Comparison of ENCODE assay signal across 8 cellular contexts in the genomic region with DNA sequence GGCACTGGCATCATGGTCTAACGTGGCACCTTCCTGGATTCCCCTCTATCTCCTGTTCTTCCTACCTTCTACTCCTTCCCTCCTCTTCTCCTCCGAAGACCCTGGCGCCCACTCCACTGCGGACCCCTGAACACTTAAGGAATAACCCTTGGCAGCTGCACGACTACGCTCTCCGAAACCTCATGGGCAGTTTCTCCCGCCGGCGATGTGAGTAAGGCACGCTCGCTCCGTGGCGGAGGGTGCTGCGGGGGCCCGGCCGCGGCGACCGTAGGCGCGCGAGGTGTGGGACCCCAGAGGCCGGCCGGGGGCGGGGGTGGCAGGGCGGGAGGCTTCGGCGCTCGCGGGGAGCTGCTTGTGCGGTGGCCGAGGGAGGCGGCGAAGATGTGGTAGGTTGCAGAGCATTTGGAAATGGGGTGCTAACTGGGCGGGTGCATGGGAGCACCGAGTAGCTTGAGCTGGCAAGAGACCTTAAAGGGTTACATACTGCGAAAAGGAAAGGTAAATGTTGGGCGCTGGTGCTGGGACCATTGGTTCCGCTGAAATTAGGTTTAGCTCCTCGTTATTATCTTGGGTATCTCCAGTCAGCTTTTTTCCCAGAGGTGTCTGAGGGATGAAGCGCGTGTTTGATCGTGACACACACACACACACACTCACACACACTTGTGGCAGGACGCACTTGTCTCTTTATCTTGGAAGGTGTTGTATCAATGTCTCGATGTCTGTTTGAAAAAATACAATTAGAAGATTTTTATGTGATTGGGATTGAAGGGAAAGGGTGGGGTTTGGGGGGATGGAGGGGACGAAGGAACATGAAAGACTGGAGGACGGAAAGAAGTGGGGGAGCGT.
DNase-seq lines count a peak whose midpoint lies in the region; ATAC-seq lines count a peak whose summit lies in the region.

No MANE protein-coding gene starts in this region.

- DNase-seq in stimulated activated naive CD8-positive, alpha-beta T cell treated with anti-CD3 and anti-CD28 coated beads, Interleukin-15, Interleukin-2, amounts not matched to agents 100 U/mL and 50 U/mL, for 24 hours, result no peak
- DNase-seq in central memory CD4-positive, alpha-beta T cell, result no peak
- DNase-seq in RKO (ENCODE audit: low spot score) (no peak), NAMALWA (ENCODE audit: low spot score) (no peak), NCI-H1930 (lab: John Stamatoyannopoulos, UW) (no peak)

- no peak overlapping the region for H3K9ac ChIP-seq in mucosa of rectum (ENCODE audit: low read depth in 1 of 2, low read length in 2 of 2)

- no peaks in the 10 kb centered on the region for H3K36me3 Mint-ChIP-seq in stimulated activated naive CD8-positive, alpha-beta T cell treated with anti-CD3 and anti-CD28 coated beads, Interleukin-15, Interleukin-2, amounts not matched to agents 100 ng/mL and 50 ng/mL, for 24 hours (ENCODE audit: low read depth)
- no peaks in the 10 kb centered on the region for H3K36me3 Mint-ChIP-seq in dendritic cell treated with granulocyte-macrophage colony-stimulating factor and Interleukin-4, amounts not matched to agents 40 ng/mL and 50 ng/mL, for 4 days (ENCODE audit: low read depth)

- no peaks in the 10 kb centered on the region for H3K9me3 ChIP-seq in mucosa of rectum (ENCODE audit: control insufficient read depth in 2 of 2, low read length in 2 of 2)

- peaks cover 8% of the 10 kb centered on the region for H3K4me1 Mint-ChIP-seq in stimulated activated naive CD8-positive, alpha-beta T cell treated with anti-CD3 and anti-CD28 coated beads, Interleukin-15, Interleukin-2, amounts not matched to agents 100 ng/mL and 50 ng/mL, for 24 hours (ENCODE audit: low read depth)
- peaks cover 31% of the 10 kb centered on the region for H3K4me1 Mint-ChIP-seq in dendritic cell treated with granulocyte-macrophage colony-stimulating factor and Interleukin-4, amounts not matched to agents 40 ng/mL and 50 ng/mL, for 4 days (ENCODE audit: low read depth)

- peaks cover 0 to 5% of the 10 kb centered on the region in 2 donors for H3K4me1 ChIP-seq in mucosa of rectum (ENCODE audit: control insufficient read depth in 2 of 2, insufficient read depth in 2 of 2, low read length in 2 of 2)

- H3K36me3 ChIP-seq in mucosa of rectum (ENCODE audit: control insufficient read depth in 2 of 2, insufficient read depth in 2 of 2, low read length in 2 of 2), result no peaks in the 10 kb centered on the region

- no peaks in the 10 kb centered on the region for H3K9me3 Mint-ChIP-seq in stimulated activated naive CD8-positive, alpha-beta T cell treated with anti-CD3 and anti-CD28 coated beads, Interleukin-15, Interleukin-2, amounts not matched to agents 100 ng/mL and 50 ng/mL, for 24 hours
- no peaks in the 10 kb centered on the region for H3K9me3 Mint-ChIP-seq in dendritic cell treated with granulocyte-macrophage colony-stimulating factor and Interleukin-4, amounts not matched to agents 40 ng/mL and 50 ng/mL, for 4 days

- H3K27ac ChIP-seq in mucosa of rectum (ENCODE audit: low read depth in 2 of 2, low read length in 2 of 2), result no peak overlapping the region

- H3K27ac Mint-ChIP-seq in stimulated activated naive CD8-positive, alpha-beta T cell treated with anti-CD3 and anti-CD28 coated beads, Interleukin-15, Interleukin-2, amounts not matched to agents 100 ng/mL and 50 ng/mL, for 24 hours, result peak overlapping the region; percentile 89
- no peak overlapping the region for H3K27ac Mint-ChIP-seq in dendritic cell treated with granulocyte-macrophage colony-stimulating factor and Interleukin-4, amounts not matched to agents 40 ng/mL and 50 ng/mL, for 4 days

- no peak for ATAC-seq in stimulated activated naive CD8-positive, alpha-beta T cell treated with anti-CD3 and anti-CD28 coated beads, Interleukin-15, Interleukin-2, amounts not matched to agents 100 U/mL and 50 U/mL, for 24 hours

- peaks cover 40% of the 10 kb centered on the region for H3K27me3 Mint-ChIP-seq in stimulated activated naive CD8-positive, alpha-beta T cell treated with anti-CD3 and anti-CD28 coated beads, Interleukin-15, Interleukin-2, amounts not matched to agents 100 ng/mL and 50 ng/mL, for 24 hours
- H3K27me3 Mint-ChIP-seq in dendritic cell treated with granulocyte-macrophage colony-stimulating factor and Interleukin-4, amounts not matched to agents 40 ng/mL and 50 ng/mL, for 4 days, result peaks cover 51% of the 10 kb centered on the region

- intact Hi-C loops in dendritic cell treated with granulocyte-macrophage colony-stimulating factor and Interleukin-4, amounts not matched to agents 40 ng/mL and 50 ng/mL, for 4 days (cut with micrococcal nuclease), result no loop called here

- H3K4me3 ChIP-seq in mucosa of rectum (ENCODE audit: low read length in 2 of 2), result peak overlapping the region; percentile 43 to 56

- H3K4me3 Mint-ChIP-seq in stimulated activated naive CD8-positive, alpha-beta T cell treated with anti-CD3 and anti-CD28 coated beads, Interleukin-15, Interleukin-2, amounts not matched to agents 100 ng/mL and 50 ng/mL, for 24 hours, result peak overlapping the region; percentile 73
- H3K4me3 Mint-ChIP-seq in dendritic cell treated with granulocyte-macrophage colony-stimulating factor and Interleukin-4, amounts not matched to agents 40 ng/mL and 50 ng/mL, for 4 days, result peak overlapping the region; percentile 69

- peaks cover 10 to 20% of the 10 kb centered on the region in 2 donors for H3K27me3 ChIP-seq in mucosa of rectum (ENCODE audit: control insufficient read depth in 2 of 2, insufficient read depth in 2 of 2, low read length in 2 of 2)
